In genomic region chr14:105507247-105507646, GRCh38 we compare ENCODE assay signal across 27 cellular contexts.
"Had no signal": no experiment of that assay in that cellular context is flagged by ENCODE, and none has a peak within 500 bp of the region (broad histone marks: within the 10 kb centered on the region; RNA-seq: fewer than 3 reads in every experiment).

No MANE protein-coding gene starts in this region.

- DNase-seq: activated CD4-positive, alpha-beta T cell treated with anti-CD3 and anti-CD28 coated beads for 1 hour; activated CD4-positive, alpha-beta T cell treated with anti-CD3 and anti-CD28 coated beads, Interleukin-2, amount 10 ng/mL, durations not matched to agents 7 days and 5 days; activated CD8-positive, alpha-beta T cell treated with anti-CD3 and anti-CD28 coated beads for 36 hours; activated T-cell treated with anti-CD3 and anti-CD28 coated beads, Interleukin-2, amount 50 U/mL, for 4 hours; anterior cingulate cortex; body of pancreas; colonic mucosa; effector memory CD8-positive, alpha-beta T cell; erythroblast; hippocampal formation; left colon; lower lobe of right lung; mesenchymal stem cell; stimulated activated CD4-positive, alpha-beta T cell treated with anti-CD3 and anti-CD28 coated beads, Interleukin-15, amount 100 ng/mL, for 24 hours; stimulated activated naive CD4-positive, alpha-beta T cell; T-helper 9 cell had no signal

- H3K4me1 Mint-ChIP-seq: activated T-helper 17 cell treated with anti-CD3 and anti-CD28 coated beads, Interleukin-2, amount 50 U/mL, for 72 hours; nephron; WTC11 had no signal

- H3K4me3 Mint-ChIP-seq: activated CD4-positive, alpha-beta T cell treated with anti-CD3 and anti-CD28 coated beads, Interleukin-2, amount 10 ng/mL, durations not matched to agents 7 days and 5 days; activated CD8-positive, alpha-beta T cell treated with anti-CD3 and anti-CD28 coated beads for 36 hours; activated naive CD4-positive, alpha-beta T cell treated with anti-CD3 and anti-CD28 coated beads, Interleukin-2, amount 50 U/mL, for 24 hours; activated T-cell treated with anti-CD3 and anti-CD28 coated beads, Interleukin-2, amount 50 U/mL, for 4 hours; activated T-helper 17 cell treated with anti-CD3 and anti-CD28 coated beads, Interleukin-2, amount 50 U/mL, for 72 hours; effector memory CD8-positive, alpha-beta T cell; nephron; WTC11 had no signal

- ATAC-seq: activated CD8-positive, alpha-beta T cell treated with anti-CD3 and anti-CD28 coated beads for 36 hours; activated T-cell treated with anti-CD3 and anti-CD28 coated beads, Interleukin-2, amount 50 U/mL, for 4 hours; activated T-helper 17 cell treated with anti-CD3 and anti-CD28 coated beads, Interleukin-2, amount 50 U/mL, for 72 hours; body of pancreas; effector memory CD8-positive, alpha-beta T cell; gastroesophageal sphincter; left colon; lower lobe of right lung; pancreas; psoas muscle; WTC11 had no signal

- H3K9me3 ChIP-seq: body of pancreas, colonic mucosa, gastroesophageal sphincter, lower lobe of right lung, neutrophil, pancreas, psoas muscle, suprapubic skin, tibial artery had no signal

- H3K4me1 ChIP-seq: body of pancreas, colonic mucosa, gastroesophageal sphincter, lower lobe of right lung, pancreas, psoas muscle, suprapubic skin, tibial artery had no signal

- H3K9me3 Mint-ChIP-seq: activated CD4-positive, alpha-beta T cell treated with anti-CD3 and anti-CD28 coated beads, Interleukin-2, amount 10 ng/mL, durations not matched to agents 7 days and 5 days; activated CD8-positive, alpha-beta T cell treated with anti-CD3 and anti-CD28 coated beads for 36 hours; activated naive CD4-positive, alpha-beta T cell treated with anti-CD3 and anti-CD28 coated beads, Interleukin-2, amount 50 U/mL, for 24 hours; activated T-cell treated with anti-CD3 and anti-CD28 coated beads, Interleukin-2, amount 50 U/mL, for 4 hours; activated T-helper 17 cell treated with anti-CD3 and anti-CD28 coated beads, Interleukin-2, amount 50 U/mL, for 72 hours; effector memory CD8-positive, alpha-beta T cell; nephron had no signal

- H3K36me3 Mint-ChIP-seq: activated naive CD4-positive, alpha-beta T cell treated with anti-CD3 and anti-CD28 coated beads, Interleukin-2, amount 50 U/mL, for 24 hours had no signal

- H3K4me3 ChIP-seq: body of pancreas, colonic mucosa, dorsolateral prefrontal cortex, gastroesophageal sphincter, lower lobe of right lung, pancreas, psoas muscle, suprapubic skin, tibial artery had no signal

- H3K27ac Mint-ChIP-seq: activated CD4-positive, alpha-beta T cell treated with anti-CD3 and anti-CD28 coated beads, Interleukin-2, amount 10 ng/mL, durations not matched to agents 7 days and 5 days; activated CD8-positive, alpha-beta T cell treated with anti-CD3 and anti-CD28 coated beads for 36 hours; activated T-helper 17 cell treated with anti-CD3 and anti-CD28 coated beads, Interleukin-2, amount 50 U/mL, for 72 hours; effector memory CD8-positive, alpha-beta T cell; nephron; WTC11 had no signal

- H3K36me3 ChIP-seq: colonic mucosa, gastroesophageal sphincter, lower lobe of right lung, neutrophil, pancreas, suprapubic skin, tibial artery had no signal

- H3K27me3 ChIP-seq: colonic mucosa, pancreas, suprapubic skin had no signal

- H3K27ac ChIP-seq: body of pancreas, colonic mucosa, dorsolateral prefrontal cortex, gastroesophageal sphincter, lower lobe of right lung, neutrophil, pancreas, psoas muscle, suprapubic skin, tibial artery had no signal
